ENCODE assay signal across 26 cellular contexts in genomic region chr10:132021046-132021445, GRCh38. TPM values are rescaled to one million over a fixed set of nuclear protein-coding genes. Genes with fewer than 3 reads are reported as not detected.
A peak's percentile ranks its signal among the peaks of the same experiment; 100 is the strongest.
DNase-seq lines count a peak whose midpoint lies in the region; ATAC-seq, FAIRE-seq and TF ChIP-seq lines count a peak whose summit lies in the region.
"Had no signal": no experiment of that assay in that cellular context is flagged by ENCODE, and none has a peak within 500 bp of the region (broad histone marks: within the 10 kb centered on the region; RNA-seq: fewer than 3 reads in every experiment).

No MANE protein-coding gene starts in this region.

- H4K8ac ChIP-seq in H1 (ENCODE audit: extremely low read depth, insufficient read depth, low read length) (no peak overlapping the region), mesendoderm (ENCODE audit: low read depth, low read length) (no peak overlapping the region), mesenchymal stem cell (ENCODE audit: low read length) (no peak overlapping the region)

- peaks cover 23% of the 10 kb centered on the region for H3K27me3 Mint-ChIP-seq in activated T-helper 2 cell treated with anti-CD3 and anti-CD28 coated beads, Interferon-gamma antibody, Interleukin-2, Interleukin-4, amounts not matched to agents 10 μg/mL and 5 μg/mL and 100 μg/mL, durations not matched to agents 14 hours and 24 hours and 36 hours (ENCODE audit: low read depth)

- H3K36me3 ChIP-seq in H1 (ENCODE audit: control insufficient read depth in 2 of 4, insufficient read depth in 4 of 4, low read length in 3 of 4) (no peaks in the 10 kb centered on the region), mesendoderm (ENCODE audit: control insufficient read depth, insufficient read depth, low read length) (no peaks in the 10 kb centered on the region), mesenchymal stem cell (ENCODE audit: control insufficient read depth in 1 of 2, insufficient read depth in 2 of 2, low read depth in 1 of 2, low read length in 2 of 2) (no peaks in the 10 kb centered on the region), H7 (replicated peaks; ENCODE audit: control insufficient read depth, insufficient read depth, low read length) (no peaks in the 10 kb centered on the region), upper lobe of left lung (no peaks in the 10 kb centered on the region)
- H3K36me3 ChIP-seq: BE2C; BLaER1 treated with 17β-estradiol and CSF1 and Interleukin-3, amounts not matched to agents 10 nM and 100 nM had no signal

- peaks cover 2% of the 10 kb centered on the region; the same call in 1 of the 2 replicates for H3K79me1 ChIP-seq in H1 (ENCODE audit: low read depth, low read length)
- no peaks in the 10 kb centered on the region for H3K79me1 ChIP-seq in mesendoderm (ENCODE audit: low read length)
- no peaks in the 10 kb centered on the region for H3K79me1 ChIP-seq in mesenchymal stem cell (replicated peaks; ENCODE audit: low read length, poor library complexity, severe bottlenecking)

- H3K56ac ChIP-seq in H1 (replicated peaks; ENCODE audit: insufficient read length, low read depth, low read length) (no peak overlapping the region), mesendoderm (ENCODE audit: low read length) (no peak overlapping the region)

- H2BK15ac ChIP-seq in H1 (ENCODE audit: low read length) (no peak overlapping the region), mesendoderm (replicated peaks; ENCODE audit: low read depth) (no peak overlapping the region), mesenchymal stem cell (ENCODE audit: low read depth, poor library complexity, severe bottlenecking) (no peak overlapping the region)

- peaks cover 4% of the 10 kb centered on the region for H3K4me1 Mint-ChIP-seq in activated T-helper 2 cell treated with anti-CD3 and anti-CD28 coated beads, Interferon-gamma antibody, Interleukin-2, Interleukin-4, amounts not matched to agents 10 μg/mL and 5 μg/mL and 100 μg/mL, durations not matched to agents 14 hours and 24 hours and 36 hours (ENCODE audit: low read depth)

- H3K14ac ChIP-seq in H1 (ENCODE audit: insufficient read length) (no peak overlapping the region), mesenchymal stem cell (ENCODE audit: low read length in 2 of 2) (no peak overlapping the region)

- DNase-seq in GM10248 (ENCODE audit: extremely low spot score) (peak; percentile 13), NCI-H1930 (lab: John Stamatoyannopoulos, UW) (peak; percentile 2 to 36), H1 (ENCODE audit: low read depth in 1 of 2, low spot score in 2 of 2) (no peak), mesendoderm (no peak), mesenchymal stem cell (no peak), H7 (no peak), upper lobe of left lung (no peak)
- DNase-seq in activated T-helper 2 cell treated with anti-CD3 and anti-CD28 coated beads, Interferon-gamma antibody, Interleukin-2, Interleukin-4, amounts not matched to agents 10 μg/mL and 5 μg/mL and 100 μg/mL, durations not matched to agents 14 hours and 24 hours and 36 hours (ENCODE audit: low spot score) = no peak
- DNase-seq: 8988T; ACHN; AML-193; BE2C; CD4-positive, alpha-beta T cell; CD8-positive, alpha-beta memory T cell; DMS 273 treated with DMSO at 0.1 percent for 48 hours; DMS79 treated with DMSO at 0.1 percent for 48 hours; GF-D8; HCEC 1CT had no signal

- H3K27ac Mint-ChIP-seq in activated T-helper 2 cell treated with anti-CD3 and anti-CD28 coated beads, Interferon-gamma antibody, Interleukin-2, Interleukin-4, amounts not matched to agents 10 μg/mL and 5 μg/mL and 100 μg/mL, durations not matched to agents 14 hours and 24 hours and 36 hours = no peak overlapping the region
- H3K27ac Mint-ChIP-seq: CD14-positive monocyte; CD4-positive, alpha-beta T cell; CD8-positive, alpha-beta memory T cell; GM23338 had no signal

- TF ChIP-seq EP300 in H1 (IDR thresholded peaks at IDR 0.05; ENCODE audit: borderline replicate concordance in 1 of 2, low read depth in 2 of 2, low read length in 2 of 2) (no peak), upper lobe of left lung (IDR thresholded peaks at IDR 0.05) (no peak)

- H3K9me3 Mint-ChIP-seq in activated T-helper 2 cell treated with anti-CD3 and anti-CD28 coated beads, Interferon-gamma antibody, Interleukin-2, Interleukin-4, amounts not matched to agents 10 μg/mL and 5 μg/mL and 100 μg/mL, durations not matched to agents 14 hours and 24 hours and 36 hours = no peaks in the 10 kb centered on the region
- H3K9me3 Mint-ChIP-seq: CD14-positive monocyte; CD4-positive, alpha-beta T cell; CD8-positive, alpha-beta memory T cell had no signal

- H2BK20ac ChIP-seq in H1 (ENCODE audit: low read length) = no peak overlapping the region

- no peaks in the 10 kb centered on the region for H3K23me2 ChIP-seq in H1 (ENCODE audit: low read depth, low read length)

- no peaks in the 10 kb centered on the region; a peak in 1 of 4 replicates for H3K9me3 ChIP-seq in H1 (ENCODE audit: insufficient read depth in 2 of 2, low read depth in 1 of 2, low read length in 1 of 2)
- H3K9me3 ChIP-seq in mesenchymal stem cell (ENCODE audit: control insufficient read depth, low read length) = no peaks in the 10 kb centered on the region
- H3K9me3 ChIP-seq in upper lobe of left lung = no peaks in the 10 kb centered on the region
- H3K9me3 ChIP-seq: A549, BE2C had no signal

- POLR2A ChIA-PET in GM10248 (lab: Yijun Ruan, JAX) = no interaction called here
- POLR2A ChIA-PET in H1 (lab: Charles Lee; ENCODE audit: partially characterized antibody) = interaction anchor here (2.4 kb wide), 1 partner anchor 12 kb away, joined by 7 read pairs; no protein-coding TSS in a partner anchor

- H3K4ac ChIP-seq in H1 (replicated peaks; ENCODE audit: insufficient read length, low read depth, low read length) = no peak overlapping the region
- no peak overlapping the region for H3K4ac ChIP-seq in mesendoderm (ENCODE audit: low read depth, low read length)
- no peak overlapping the region for H3K4ac ChIP-seq in mesenchymal stem cell (ENCODE audit: low read depth in 1 of 2, low read length in 2 of 2)

- H3K27ac ChIP-seq in H1 (ENCODE audit: low read depth, low read length) (no peak overlapping the region), mesendoderm (ENCODE audit: low read depth, low read length) (no peak overlapping the region), mesenchymal stem cell (ENCODE audit: low read length, poor library complexity, severe bottlenecking) (no peak overlapping the region), upper lobe of left lung (no peak overlapping the region)
- H3K27ac ChIP-seq: A549; BLaER1 treated with 17β-estradiol and CSF1 and Interleukin-3, amounts not matched to agents 10 nM and 100 nM had no signal

- H4K91ac ChIP-seq in H1 (replicated peaks; ENCODE audit: insufficient read length, low read length) (no peak overlapping the region), mesenchymal stem cell (ENCODE audit: low read length) (no peak overlapping the region)

- 97% methylated on average over 18 of the region's 24 CpGs; no CpG with 5 or more reads in 1 of the 2 experiments for WGBS in H1 (ENCODE audit: extremely low coverage in 1 of 2, insufficient coverage in 1 of 2, insufficient read length in 1 of 2, insufficient replicate concordance in 2 of 2, low coverage in 1 of 2, low lambda C conversion rate in 2 of 2, missing lambda C conversion rate in 1 of 2), 2 experiments
- no CpG with 5 or more reads among the region's 24 CpGs for WGBS in mesendoderm (ENCODE audit: extremely low coverage, insufficient coverage, low lambda C conversion rate)
- WGBS in mesenchymal stem cell = 95% methylated on average over 24 of the region's 24 CpGs
- WGBS in upper lobe of left lung, 2 donors = 92 to 93% methylated on average over 24 of the region's 24 CpGs

- no peak overlapping the region for H2BK120ac ChIP-seq in H1 (replicated peaks; ENCODE audit: low read depth, low read length)
- no peak overlapping the region for H2BK120ac ChIP-seq in mesendoderm (ENCODE audit: low read depth, low read length)
- H2BK120ac ChIP-seq in mesenchymal stem cell (ENCODE audit: low read depth, low read length) = no peak overlapping the region

- H3K4me1 ChIP-seq in H1 (replicated peaks in 1 of 4; ENCODE audit: control insufficient read depth in 3 of 4, insufficient read depth in 4 of 4, low read length in 3 of 4) (peaks cover 2 to 8% (median 4%) of the 10 kb centered on the region in 4 experiments; a peak in 5 of 7 replicates), mesendoderm (ENCODE audit: control insufficient read depth, low read depth, low read length) (peaks cover 2% of the 10 kb centered on the region), mesenchymal stem cell (ENCODE audit: control insufficient read depth, insufficient read depth, low read depth, low read length) (peaks cover 2% of the 10 kb centered on the region), upper lobe of left lung (peaks cover 7 to 14% (median 10%) of the 10 kb centered on the region in 4 donors)
- H3K4me1 ChIP-seq: A549, BE2C had no signal

- H2AFZ ChIP-seq in H1 (ENCODE audit: low read length) (no peak overlapping the region), mesenchymal stem cell (ENCODE audit: low read depth, low read length) (no peak overlapping the region)
- H2AFZ ChIP-seq: GM23338 had no signal

- H2BK5ac ChIP-seq in H1 (ENCODE audit: low read depth, low read length) (no peak overlapping the region), mesendoderm (ENCODE audit: low read length) (no peak overlapping the region), mesenchymal stem cell (ENCODE audit: low read depth, low read length, poor library complexity, severe bottlenecking) (no peak overlapping the region)

- H3K4me3 ChIP-seq in H1 (ENCODE audit: extremely low read depth in 1 of 4, insufficient read depth in 2 of 4, low read depth in 3 of 4, low read length in 4 of 4) (no peak overlapping the region), mesendoderm (ENCODE audit: low read length) (no peak overlapping the region), mesenchymal stem cell (ENCODE audit: insufficient read depth in 1 of 2, low read depth in 1 of 2, low read length in 2 of 2) (no peak overlapping the region), H7 (ENCODE audit: insufficient read depth, low read depth, low read length) (no peak overlapping the region), upper lobe of left lung (no peak overlapping the region)
- H3K4me3 ChIP-seq: A549; BLaER1 treated with 17β-estradiol and CSF1 and Interleukin-3, amounts not matched to agents 10 nM and 100 nM; GM23338 had no signal

- H3K4me2 ChIP-seq in H1 (ENCODE audit: insufficient read depth in 1 of 2, low read depth in 2 of 2, low read length in 2 of 2) = no peak overlapping the region
- no peak overlapping the region for H3K4me2 ChIP-seq in mesendoderm (ENCODE audit: low read length)
- H3K4me2 ChIP-seq in mesenchymal stem cell (ENCODE audit: low read length, poor library complexity, severe bottlenecking) = no peak overlapping the region
- H3K4me2 ChIP-seq: A549; BLaER1 treated with 17β-estradiol and CSF1 and Interleukin-3, amounts not matched to agents 10 nM and 100 nM; GM23338 had no signal

- H3K27me3 ChIP-seq in H1 (replicated peaks in 1 of 4; ENCODE audit: control insufficient read depth in 3 of 4, extremely low read depth in 1 of 4, insufficient read depth in 3 of 4, low read length in 3 of 4) (peaks cover 0 to 8% (median 1%) of the 10 kb centered on the region in 4 experiments; a peak in 3 of 7 replicates), mesendoderm (ENCODE audit: insufficient read depth, low read length, poor library complexity) (no peaks in the 10 kb centered on the region), mesenchymal stem cell (ENCODE audit: control insufficient read depth in 1 of 2, insufficient read depth in 1 of 2, low read length in 2 of 2) (peaks cover 31 to 39% of the 10 kb centered on the region in 2 experiments), H7 (ENCODE audit: control insufficient read depth, insufficient read depth, low read length) (peaks cover 4% of the 10 kb centered on the region), upper lobe of left lung (peaks cover 0 to 4% (median 0%) of the 10 kb centered on the region in 4 donors)

- ATAC-seq in upper lobe of left lung (ENCODE audit: low FRiP score in 2 of 2) = no peak
- ATAC-seq: A549, GM23338 had no signal

- H3K36me3 Mint-ChIP-seq in activated T-helper 2 cell treated with anti-CD3 and anti-CD28 coated beads, Interferon-gamma antibody, Interleukin-2, Interleukin-4, amounts not matched to agents 10 μg/mL and 5 μg/mL and 100 μg/mL, durations not matched to agents 14 hours and 24 hours and 36 hours (ENCODE audit: low read depth) = no peaks in the 10 kb centered on the region
- H3K36me3 Mint-ChIP-seq: CD14-positive monocyte; CD8-positive, alpha-beta memory T cell had no signal

- CTCF ChIA-PET in GM10248 (lab: Yijun Ruan, JAX) (interaction anchor here (1.1 to 3.6 kb wide), 4 partner anchors 18 to 135 kb away, joined by 3 to 16 read pairs (median 8); no protein-coding TSS in a partner anchor), H1 (lab: Charles Lee; ENCODE audit: partially characterized antibody) (interaction anchor here (0.9 to 6.0 kb wide), 8 partner anchors 11 to 92 kb away, joined by 3 to 86 read pairs (median 6); partner anchors contain the start of gene BNIP3)

- H2BK12ac ChIP-seq in H1 (ENCODE audit: low read depth, low read length) (peak overlapping the region; percentile 87; the same call in 1 of the 2 replicates), mesenchymal stem cell (ENCODE audit: low read length in 2 of 2) (no peak overlapping the region)

- H3K4me3 Mint-ChIP-seq in activated T-helper 2 cell treated with anti-CD3 and anti-CD28 coated beads, Interferon-gamma antibody, Interleukin-2, Interleukin-4, amounts not matched to agents 10 μg/mL and 5 μg/mL and 100 μg/mL, durations not matched to agents 14 hours and 24 hours and 36 hours (ENCODE audit: low read depth) = no peak overlapping the region
- H3K4me3 Mint-ChIP-seq: CD14-positive monocyte; CD4-positive, alpha-beta T cell; CD8-positive, alpha-beta memory T cell; GM23338 had no signal

- H3K23ac ChIP-seq in H1 (ENCODE audit: insufficient read length) = no peak overlapping the region
- no peak overlapping the region for H3K23ac ChIP-seq in mesendoderm (ENCODE audit: low read length)
- H3K23ac ChIP-seq in mesenchymal stem cell (ENCODE audit: low read length in 2 of 2) = no peak overlapping the region

- H3K79me2 ChIP-seq in H1 (ENCODE audit: control insufficient read depth in 1 of 2, insufficient read depth in 2 of 2, low read length in 2 of 2) (no peaks in the 10 kb centered on the region), mesendoderm (ENCODE audit: control insufficient read depth, insufficient read depth, low read length) (no peaks in the 10 kb centered on the region)

- FAIRE-seq in H1 (lab: Jason Lieb, UNC) = no peak
- FAIRE-seq: A549, D721Med, GM12892, GM18507, H54 had no signal

- TF ChIP-seq RAD21 in H1 (IDR thresholded peaks at IDR 0.05 in 1 of 2, conservative IDR thresholded peaks at IDR 0.05 in 1 of 2; ENCODE audit: low read depth in 2 of 2, low read length in 2 of 2) = no peak

- no peak overlapping the region for H3K9ac ChIP-seq in H1 (replicated peaks in 1 of 4; ENCODE audit: extremely low read depth in 1 of 4, low read depth in 3 of 4, low read length in 3 of 4)
- no peak overlapping the region for H3K9ac ChIP-seq in mesendoderm (ENCODE audit: low read length)
- H3K9ac ChIP-seq in mesenchymal stem cell (ENCODE audit: low read length) = no peak overlapping the region
- H3K9ac ChIP-seq: BLaER1 treated with 17β-estradiol and CSF1 and Interleukin-3, amounts not matched to agents 10 nM and 100 nM had no signal

- no peak overlapping the region for H3K18ac ChIP-seq in H1 (ENCODE audit: extremely low read depth, low read length)
- H3K18ac ChIP-seq in mesendoderm (ENCODE audit: low read length) = no peak overlapping the region
- no peak overlapping the region for H3K18ac ChIP-seq in mesenchymal stem cell (ENCODE audit: low read depth in 1 of 2, low read length in 2 of 2)

- H4K5ac ChIP-seq in H1 (ENCODE audit: insufficient read length, low read depth, low read length) = no peak overlapping the region
- no peak overlapping the region for H4K5ac ChIP-seq in mesendoderm (ENCODE audit: low read length)

- H4K20me1 ChIP-seq in H1 (replicated peaks in 1 of 2; ENCODE audit: control insufficient read depth in 1 of 2, insufficient read depth in 2 of 2, low read length in 2 of 2) = no peaks in the 10 kb centered on the region

- no peak for TF ChIP-seq POLR2A in H1 (IDR thresholded peaks at IDR 0.05; ENCODE audit: control extremely low read depth in 1 of 2, low read depth in 2 of 2, low read length in 2 of 2)
- TF ChIP-seq POLR2A in upper lobe of left lung (IDR thresholded peaks at IDR 0.05) = no peak

- intact Hi-C loops in activated T-helper 2 cell treated with anti-CD3 and anti-CD28 coated beads, Interferon-gamma antibody, Interleukin-2, Interleukin-4, amounts not matched to agents 10 μg/mL and 5 μg/mL and 100 μg/mL, durations not matched to agents 14 hours and 24 hours and 36 hours (cut with micrococcal nuclease) = no loop called here

- TF ChIP-seq CTCF in GM10248 (IDR thresholded peaks at IDR 0.05; ENCODE audit: control extremely low read depth, extremely low read depth, low read depth, missing control alignments) (no peak), H1 (IDR thresholded peaks at IDR 0.05; ENCODE audit: control extremely low read depth in 1 of 3, insufficient read depth in 1 of 3, low read depth in 1 of 3, low read length in 3 of 3) (no peak), upper lobe of left lung (IDR thresholded peaks at IDR 0.05) (no peak)

- H2AK5ac ChIP-seq in H1 (ENCODE audit: low read depth, low read length) = 0 out of 2 replicates have a peak overlapping the region, but pooled peaks have one; percentile 58
- H2AK5ac ChIP-seq in mesendoderm (ENCODE audit: low read length) = peak overlapping the region; percentile 56
- no peak overlapping the region for H2AK5ac ChIP-seq in mesenchymal stem cell (ENCODE audit: low read length, severe bottlenecking)

RNA-seq across cellular contexts. Expression of gene BNIP3, which starts 39.3 kb away (rescaled TPM):
- total RNA-seq in H1 (2021; fragmentation: NEBNext Ultra II Directional; extraction: Animal tissue kit (Norgen Biotek cat#: 25700)) = 25.8 and 26.4 TPM in 2 replicates
- 58.9 and 75.1 TPM in 2 replicates for polyA plus RNA-seq in H1 (2011; rRNA removed)
- 79.1 TPM for polyA plus RNA-seq in H1 (2011; cell fraction: cytosol; rRNA removed)
- polyA plus RNA-seq in H1 (2011; cell fraction: nucleus; rRNA removed) = 28.9 TPM
- polyA plus RNA-seq in H1 (2012, experiment 1 of 2) = 33.0 to 61.3 TPM (median 43.3 TPM) in 4 replicates
- 15.1 TPM for polyA plus RNA-seq in H1 (2012, experiment 2 of 2)
- polyA plus RNA-seq in H1 (2013, experiment 1 of 2) = 24.6 TPM
- 28.6 TPM for polyA plus RNA-seq in H1 (2013, experiment 2 of 2)
- 13.6 and 20.7 TPM in 2 replicates for polyA minus RNA-seq in H1 (2011; rRNA and poly(A)+ RNA removed)
- 33.6 TPM for polyA minus RNA-seq in H1 (2011; cell fraction: cytosol; rRNA and poly(A)+ RNA removed)
- polyA minus RNA-seq in H1 (2011; cell fraction: nucleus; rRNA and poly(A)+ RNA removed) = 17.5 TPM
- 10.7 TPM for polyA plus RNA-seq in mesendoderm (2013, experiment 1 of 2)
- 10.4 TPM for polyA plus RNA-seq in mesendoderm (2013, experiment 2 of 2)
- 30.5 TPM for polyA plus RNA-seq in mesenchymal stem cell (2013, experiment 1 of 2)
- 31.1 TPM for polyA plus RNA-seq in mesenchymal stem cell (2013, experiment 2 of 2)
- total RNA-seq in H7 (2014; rRNA removed; shearing (Covaris generic)) = 129 and 219 TPM in 2 replicates
- 93.3 and 99.0 TPM in 2 replicates for total RNA-seq in activated T-helper 2 cell treated with anti-CD3 and anti-CD28 coated beads, Interferon-gamma antibody, Interleukin-2, Interleukin-4, amounts not matched to agents 10 μg/mL and 5 μg/mL and 100 μg/mL, durations not matched to agents 14 hours and 24 hours and 36 hours
- 100 to 1,000 TPM in 1 of 6 donors, 10 to 100 TPM in 5; 34.6 to 114 (median 51.9) TPM for total RNA-seq in upper lobe of left lung

RNA-seq across cellular contexts. Expression of gene JAKMIP3, which starts 44.7 kb away (rescaled TPM):
- 0.84 and 0.91 TPM in 2 replicates for total RNA-seq in H1 (2021; fragmentation: NEBNext Ultra II Directional; extraction: Animal tissue kit (Norgen Biotek cat#: 25700))
- polyA plus RNA-seq in H1 (2011; rRNA removed) = 0.82 and 0.83 TPM in 2 replicates
- polyA plus RNA-seq in H1 (2011; cell fraction: cytosol; rRNA removed) = 0.96 TPM
- polyA plus RNA-seq in H1 (2011; cell fraction: nucleus; rRNA removed) = 4.0 TPM
- polyA plus RNA-seq in H1 (2012, experiment 1 of 2) = 1.1 to 1.8 TPM (median 1.4 TPM) in 4 replicates
- 0.21 TPM for polyA plus RNA-seq in H1 (2012, experiment 2 of 2)
- 0.45 TPM for polyA plus RNA-seq in H1 (2013, experiment 1 of 2)
- polyA plus RNA-seq in H1 (2013, experiment 2 of 2) = 0.35 TPM
- 0.44 and 0.59 TPM in 2 replicates for polyA minus RNA-seq in H1 (2011; rRNA and poly(A)+ RNA removed)
- polyA minus RNA-seq in H1 (2011; cell fraction: cytosol; rRNA and poly(A)+ RNA removed) = 0.44 TPM
- 1.7 TPM for polyA minus RNA-seq in H1 (2011; cell fraction: nucleus; rRNA and poly(A)+ RNA removed)
- 0.18 TPM for polyA plus RNA-seq in mesendoderm (2013, experiment 1 of 2)
- polyA plus RNA-seq in mesendoderm (2013, experiment 2 of 2) = 0.24 TPM
- polyA plus RNA-seq in mesenchymal stem cell (2013, experiment 1 of 2) = 0.03 TPM
- polyA plus RNA-seq in mesenchymal stem cell (2013, experiment 2 of 2) = 0.05 TPM
- total RNA-seq in H7 (2014; rRNA removed; shearing (Covaris generic)) = 0.42 and 0.63 TPM in 2 replicates
- 1.3 TPM in 2 replicates for total RNA-seq in activated T-helper 2 cell treated with anti-CD3 and anti-CD28 coated beads, Interferon-gamma antibody, Interleukin-2, Interleukin-4, amounts not matched to agents 10 μg/mL and 5 μg/mL and 100 μg/mL, durations not matched to agents 14 hours and 24 hours and 36 hours
- 1 to 10 TPM in 1 of 6 donors, under 1 TPM in 3, not detected in 2; 0.13 to 3.1 (median 0.52) TPM for total RNA-seq in upper lobe of left lung
- polyA plus RNA-seq: CD14-positive monocyte; CD8-positive, alpha-beta memory T cell had no signal

Comparison
In these comparisons a context has a peak if more than half of its experiments do, and no peak if none do; other contexts are left out.
1. DNase-seq: peak in GM10248 (single experiment) and NCI-H1930 (2 of 2); none in H1 (0 of 2), mesendoderm (single experiment), mesenchymal stem cell (single experiment), H7 (single experiment), activated T-helper 2 cell treated with anti-CD3 and anti-CD28 coated beads, Interferon-gamma antibody, Interleukin-2, Interleukin-4, amounts not matched to agents 10 μg/mL and 5 μg/mL and 100 μg/mL, durations not matched to agents 14 hours and 24 hours and 36 hours (single experiment) and upper lobe of left lung (0 of 2).